In the genomic region with DNA sequence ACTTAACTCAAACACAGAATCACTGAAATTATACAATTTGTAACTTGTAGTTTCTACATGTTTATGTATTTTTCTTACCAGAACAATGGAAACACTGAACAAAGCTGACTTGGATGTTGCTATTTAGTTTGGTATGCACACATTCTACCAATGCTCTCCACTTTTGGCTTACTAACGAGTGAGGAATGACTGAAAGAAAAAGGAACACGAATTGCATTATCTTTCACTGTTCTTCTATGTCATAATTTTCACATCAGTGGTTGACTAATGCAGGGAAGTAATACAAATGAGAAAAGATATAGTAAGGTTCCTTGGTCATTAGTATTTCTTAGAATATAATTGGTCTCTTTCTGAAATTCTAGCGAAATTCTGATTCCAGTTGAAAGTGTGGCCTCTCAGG, we compare ENCODE assay signal across 2 cellular contexts.
TF ChIP-seq lines count a peak whose summit lies in the region.

No MANE protein-coding gene starts in this region.

TF ChIP-seq in SK-N-SH, 30 proteins besides CTCF, POLR2A, EP300 and RAD21 (continued from another document):
- TF ChIP-seq RFX5 (IDR thresholded peaks at IDR 0.05; ENCODE audit: low read length) = no peak
- TF ChIP-seq GATA2 (CRISPR knock-in tag; IDR thresholded peaks at IDR 0.05) = no peak
- TF ChIP-seq NRF1 (IDR thresholded peaks at IDR 0.05; ENCODE audit: low read depth, low read length) = no peak
- no peak for TF ChIP-seq TEAD4 (IDR thresholded peaks at IDR 0.05; ENCODE audit: borderline replicate concordance, insufficient read depth)
- TF ChIP-seq, protein P1, sequence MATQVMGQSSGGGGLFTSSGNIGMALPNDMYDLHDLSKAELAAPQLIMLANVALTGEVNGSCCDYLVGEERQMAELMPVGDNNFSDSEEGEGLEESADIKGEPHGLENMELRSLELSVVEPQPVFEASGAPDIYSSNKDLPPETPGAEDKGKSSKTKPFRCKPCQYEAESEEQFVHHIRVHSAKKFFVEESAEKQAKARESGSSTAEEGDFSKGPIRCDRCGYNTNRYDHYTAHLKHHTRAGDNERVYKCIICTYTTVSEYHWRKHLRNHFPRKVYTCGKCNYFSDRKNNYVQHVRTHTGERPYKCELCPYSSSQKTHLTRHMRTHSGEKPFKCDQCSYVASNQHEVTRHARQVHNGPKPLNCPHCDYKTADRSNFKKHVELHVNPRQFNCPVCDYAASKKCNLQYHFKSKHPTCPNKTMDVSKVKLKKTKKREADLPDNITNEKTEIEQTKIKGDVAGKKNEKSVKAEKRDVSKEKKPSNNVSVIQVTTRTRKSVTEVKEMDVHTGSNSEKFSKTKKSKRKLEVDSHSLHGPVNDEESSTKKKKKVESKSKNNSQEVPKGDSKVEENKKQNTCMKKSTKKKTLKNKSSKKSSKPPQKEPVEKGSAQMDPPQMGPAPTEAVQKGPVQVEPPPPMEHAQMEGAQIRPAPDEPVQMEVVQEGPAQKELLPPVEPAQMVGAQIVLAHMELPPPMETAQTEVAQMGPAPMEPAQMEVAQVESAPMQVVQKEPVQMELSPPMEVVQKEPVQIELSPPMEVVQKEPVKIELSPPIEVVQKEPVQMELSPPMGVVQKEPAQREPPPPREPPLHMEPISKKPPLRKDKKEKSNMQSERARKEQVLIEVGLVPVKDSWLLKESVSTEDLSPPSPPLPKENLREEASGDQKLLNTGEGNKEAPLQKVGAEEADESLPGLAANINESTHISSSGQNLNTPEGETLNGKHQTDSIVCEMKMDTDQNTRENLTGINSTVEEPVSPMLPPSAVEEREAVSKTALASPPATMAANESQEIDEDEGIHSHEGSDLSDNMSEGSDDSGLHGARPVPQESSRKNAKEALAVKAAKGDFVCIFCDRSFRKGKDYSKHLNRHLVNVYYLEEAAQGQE (IDR thresholded peaks at IDR 0.05; ENCODE audit: low read depth, low read length) = no peak
- TF ChIP-seq TCF12 (IDR thresholded peaks at IDR 0.05) = peak; percentile 28; the same call in 1 of the 2 replicates
TF ChIP-seq in SK-N-SH: peak in this region for 1.

TF ChIP-seq in SK-N-SH treated with all-trans-retinoic acid at 6 μM for 48 hours, 23 proteins besides CTCF, POLR2A, EP300 and RAD21 (continued from another document):
- TF ChIP-seq CSDC2 (CRISPR knock-in tag; IDR thresholded peaks at IDR 0.05) (no peak), ARNTL (CRISPR knock-in tag; IDR thresholded peaks at IDR 0.05; ENCODE audit: borderline replicate concordance, low read depth) (no peak)
